8 cellular contexts compared by ENCODE assay signal in genomic region chr1:175673236-175674150, GRCh38.
DNase-seq lines count a peak whose midpoint lies in the region; ATAC-seq and TF ChIP-seq lines count a peak whose summit lies in the region.

No MANE protein-coding gene starts in this region.

- no peaks in the 10 kb centered on the region for H3K9me2 ChIP-seq in Karpas-422 (replicated peaks; ENCODE audit: insufficient read depth, low read length)

- no peaks in the 10 kb centered on the region for H3K36me3 Mint-ChIP-seq in activated CD4-positive, alpha-beta T cell treated with anti-CD3 and anti-CD28 coated beads, Interleukin-2, amount 10 ng/mL, durations not matched to agents 24 days and 14 days (ENCODE audit: low read depth)

- TF ChIP-seq POLR2A in prostate gland (IDR thresholded peaks at IDR 0.05) (no peak), sigmoid colon (IDR thresholded peaks at IDR 0.05) (no peak)

- no peaks in the 10 kb centered on the region for H3K4me1 Mint-ChIP-seq in activated CD4-positive, alpha-beta T cell treated with anti-CD3 and anti-CD28 coated beads, Interleukin-2, amount 10 ng/mL, durations not matched to agents 24 days and 14 days

- H3K4me3 ChIP-seq in RWPE2 (ENCODE audit: severe bottlenecking): no peak overlapping the region
- H3K4me3 ChIP-seq in Karpas-422 (ENCODE audit: low read length): no peak overlapping the region
- H3K4me3 ChIP-seq in prostate gland: no peak overlapping the region
- H3K4me3 ChIP-seq in sigmoid colon: no peak overlapping the region

- H3K4me3 Mint-ChIP-seq in activated CD4-positive, alpha-beta T cell treated with anti-CD3 and anti-CD28 coated beads, Interleukin-2, amount 10 ng/mL, durations not matched to agents 24 days and 14 days: no peak overlapping the region

- H3K4me2 ChIP-seq in Karpas-422 (ENCODE audit: low read depth, low read length, poor library complexity, severe bottlenecking): no peak overlapping the region

- no peaks in the 10 kb centered on the region for H3K79me2 ChIP-seq in Karpas-422 (ENCODE audit: low read length)

- intact Hi-C loops in activated CD4-positive, alpha-beta T cell treated with anti-CD3 and anti-CD28 coated beads, Interleukin-2, amount 10 ng/mL, durations not matched to agents 24 days and 14 days (cut with micrococcal nuclease): no loop called here
- intact Hi-C loops in prostate gland (cut with DNase I): no loop called here
- intact Hi-C loops in sigmoid colon (cut with DNase I): no loop called here

- no peaks in the 10 kb centered on the region for H3K9me3 ChIP-seq in RWPE2 (ENCODE audit: severe bottlenecking)
- no peaks in the 10 kb centered on the region for H3K9me3 ChIP-seq in Karpas-422 (ENCODE audit: low read length)
- H3K9me3 ChIP-seq in prostate gland: no peaks in the 10 kb centered on the region
- H3K9me3 ChIP-seq in sigmoid colon: no peaks in the 10 kb centered on the region

- no peaks in the 10 kb centered on the region for H3K27me3 Mint-ChIP-seq in activated CD4-positive, alpha-beta T cell treated with anti-CD3 and anti-CD28 coated beads, Interleukin-2, amount 10 ng/mL, durations not matched to agents 24 days and 14 days

- peaks cover 5% of the 10 kb centered on the region for H3K27me3 ChIP-seq in RWPE2 (ENCODE audit: insufficient read depth, poor library complexity, severe bottlenecking)
- no peaks in the 10 kb centered on the region; the same call in 1 of the 2 replicates for H3K27me3 ChIP-seq in Karpas-422 (ENCODE audit: low read length)
- H3K27me3 ChIP-seq in prostate gland (replicated peaks; ENCODE audit: insufficient read depth): no peaks in the 10 kb centered on the region
- no peaks in the 10 kb centered on the region for H3K27me3 ChIP-seq in sigmoid colon

- H3K4me1 ChIP-seq in RWPE2 (ENCODE audit: insufficient read depth, poor library complexity, severe bottlenecking) (no peaks in the 10 kb centered on the region), Karpas-422 (ENCODE audit: low read length) (no peaks in the 10 kb centered on the region), prostate gland (replicated peaks) (no peaks in the 10 kb centered on the region), sigmoid colon (no peaks in the 10 kb centered on the region)

- peak overlapping the region; percentile 45 for H3K27ac Mint-ChIP-seq in activated CD4-positive, alpha-beta T cell treated with anti-CD3 and anti-CD28 coated beads, Interleukin-2, amount 10 ng/mL, durations not matched to agents 24 days and 14 days

- no peaks in the 10 kb centered on the region for H4K20me1 ChIP-seq in Karpas-422 (ENCODE audit: insufficient read depth, low read depth, low read length)

- no peak overlapping the region for H2AFZ ChIP-seq in Karpas-422 (ENCODE audit: low read length)

- TF ChIP-seq CTCF in RWPE2 (IDR thresholded peaks at IDR 0.05; ENCODE audit: poor library complexity, severe bottlenecking) (no peak), prostate gland (IDR thresholded peaks at IDR 0.05) (no peak), sigmoid colon (IDR thresholded peaks at IDR 0.05) (no peak)

- H3K9ac ChIP-seq in Karpas-422 (ENCODE audit: low read length): no peak overlapping the region

- H3K36me3 ChIP-seq in RWPE2 (ENCODE audit: low read depth) (no peaks in the 10 kb centered on the region), Karpas-422 (ENCODE audit: insufficient read depth, low read length) (no peaks in the 10 kb centered on the region), prostate gland (no peaks in the 10 kb centered on the region), sigmoid colon (no peaks in the 10 kb centered on the region)

- WGBS in prostate gland: 29% methylated on average over 7 of the region's 7 CpGs
- 51 to 64% methylated on average over 7 of the region's 7 CpGs for WGBS in sigmoid colon, 2 donors

- TF ChIP-seq EP300 in sigmoid colon (IDR thresholded peaks at IDR 0.05): no peak

- ATAC-seq in HG02981 (IDR thresholded peaks at IDR 0.05; ENCODE audit: unreplicated experiment): peak; percentile 75
- ATAC-seq in RWPE2 (ENCODE audit: low read depth): peak; percentile 66

- DNase-seq in activated CD4-positive, alpha-beta T cell treated with anti-CD3 and anti-CD28 coated beads, Interleukin-2, amount 10 ng/mL, durations not matched to agents 24 days and 14 days: no peak
- no peak for DNase-seq in activated CD4-positive, alpha-beta T cell treated with anti-CD3 and anti-CD28 coated beads, Interleukin-2, amount 50 U/mL, for 4 hours
- no peak for DNase-seq in RWPE2 (ENCODE audit: low spot score)
- peak; percentile 28 for DNase-seq in superior temporal gyrus (ENCODE audit: extremely low spot score)
- no peak for DNase-seq in Karpas-422
- DNase-seq in prostate gland (ENCODE audit: low spot score): no peak
- DNase-seq in sigmoid colon: no peak

- no peaks in the 10 kb centered on the region for H3K9me3 Mint-ChIP-seq in activated CD4-positive, alpha-beta T cell treated with anti-CD3 and anti-CD28 coated beads, Interleukin-2, amount 10 ng/mL, durations not matched to agents 24 days and 14 days

- H3K27ac ChIP-seq in RWPE2 (ENCODE audit: poor library complexity, severe bottlenecking) (no peak overlapping the region), Karpas-422 (ENCODE audit: low read length) (no peak overlapping the region), prostate gland (no peak overlapping the region), sigmoid colon (no peak overlapping the region)
